27 cellular contexts compared by ENCODE assay signal in genomic region chr12:38956337-38956736, GRCh38. TPM values are rescaled to one million over a fixed set of nuclear protein-coding genes. Genes with fewer than 3 reads are reported as not detected.
DNase-seq lines count a peak whose midpoint lies in the region; ATAC-seq and TF ChIP-seq lines count a peak whose summit lies in the region.
"Had no signal": no experiment of that assay in that cellular context is flagged by ENCODE, and none has a peak within 500 bp of the region (broad histone marks: within the 10 kb centered on the region; RNA-seq: fewer than 3 reads in every experiment).

No MANE protein-coding gene starts in this region.

- no peaks in the 10 kb centered on the region for H3K27me3 ChIP-seq in kidney epithelial cell (ENCODE audit: control insufficient read depth, insufficient read depth, low read length)
- H3K27me3 ChIP-seq: adrenal gland, colonic mucosa, MG63 had no signal

- no peak overlapping the region for H3K4me3 ChIP-seq in kidney epithelial cell (ENCODE audit: low read depth, low read length)
- H3K4me3 ChIP-seq: adrenal gland, colonic mucosa, MG63, thoracic aorta had no signal

- in situ Hi-C loops in ACHN (cut with HindIII; ENCODE audit: low pct_ligation_motif_present, low pct_unique_long_range_greater_than_20kb, low sequenced_read_pairs): no loop called here

- H3K36me3 ChIP-seq in kidney epithelial cell (ENCODE audit: control insufficient read depth, insufficient read depth, low read length): no peaks in the 10 kb centered on the region
- H3K36me3 ChIP-seq: adrenal gland, colonic mucosa, MG63, thoracic aorta had no signal

- DNase-seq in ACHN (peak; percentile 45), M059J (ENCODE audit: low read depth) (peak; percentile 60), astrocyte of the hippocampus (ENCODE audit: low read depth, low spot score) (peak; percentile 83), kidney epithelial cell (ENCODE audit: low read depth) (peak; percentile 76), Right ventricle myocardium superior (no peak), left colon (no peak)
- no peak for DNase-seq in activated T-cell treated with anti-CD3 and anti-CD28 coated beads, Interleukin-2, amount 50 U/mL, for 1 hour
- DNase-seq: activated CD4-positive, alpha-beta T cell treated with anti-CD3 and anti-CD28 coated beads, Interleukin-2, amount 10 ng/mL, durations not matched to agents 7 days and 5 days; activated naive CD4-positive, alpha-beta T cell treated with anti-CD3 and anti-CD28 coated beads for 36 hours; adrenal gland; CD8-positive, alpha-beta memory T cell; colonic mucosa; effector CD8-positive, alpha-beta T cell; erythroblast; foreskin melanocyte; hippocampal formation; immature natural killer cell; MG63; naive thymus-derived CD8-positive, alpha-beta T cell; NCI-H1105 treated with DMSO at 0.1 percent for 48 hours; NCI-H2029 treated with DMSO at 0.1 percent for 48 hours; NCI-H2227 treated with DMSO at 0.1 percent for 48 hours; NCI-H748 treated with DMSO at 0.1 percent for 48 hours; occipital lobe; stimulated activated naive CD4-positive, alpha-beta T cell treated with Interleukin-2 at 50 U/mL for 16 hours had no signal

- ATAC-seq in Right ventricle myocardium superior (ENCODE audit: poor library complexity): no peak
- ATAC-seq in left colon: no peak
- ATAC-seq in esophagus mucosa: no peak
- ATAC-seq: naive thymus-derived CD8-positive, alpha-beta T cell had no signal

- intact Hi-C loops in Right ventricle myocardium superior (cut with DNase I): no loop called here
- intact Hi-C loops in left colon (cut with DNase I, micrococcal nuclease): no loop called here

- no peak for TF ChIP-seq CTCF in kidney epithelial cell (IDR thresholded peaks at IDR 0.05; ENCODE audit: insufficient read depth, low read length, poor library complexity, severe bottlenecking)

RNA-seq across cellular contexts. Expression of gene CPNE8, which starts 50.9 kb away (rescaled TPM):
- 9.8 and 11.6 TPM in 2 replicates for total RNA-seq in M059J (2014; rRNA removed; shearing (Covaris generic))
- 6.4 and 8.0 TPM in 2 replicates for total RNA-seq in kidney epithelial cell
- total RNA-seq in Right ventricle myocardium superior: 10.7 TPM
- 10 to 100 TPM; 30.6 to 32.4 TPM for total RNA-seq in left colon
- total RNA-seq in esophagus mucosa: 11.2 TPM

Comparison
In these comparisons a context has a peak if more than half of its experiments do, and no peak if none do; other contexts are left out.
1. DNase-seq: peak in ACHN (single experiment), M059J (single experiment), astrocyte of the hippocampus (single experiment) and kidney epithelial cell (single experiment); none in Right ventricle myocardium superior (single experiment), left colon (0 of 2) and activated T-cell treated with anti-CD3 and anti-CD28 coated beads, Interleukin-2, amount 50 U/mL, for 1 hour (single experiment).